22 cellular contexts compared by ENCODE assay signal in genomic region chr17:4406386-4406785, GRCh38. TPM values are rescaled to one million over a fixed set of nuclear protein-coding genes. Genes with fewer than 3 reads are reported as not detected.
A peak's percentile ranks its signal among the peaks of the same experiment; 100 is the strongest.
DNase-seq lines count a peak whose midpoint lies in the region; ATAC-seq, FAIRE-seq and TF ChIP-seq lines count a peak whose summit lies in the region.
"Had no signal": no experiment of that assay in that cellular context is flagged by ENCODE, and none has a peak within 500 bp of the region (broad histone marks: within the 10 kb centered on the region; RNA-seq: fewer than 3 reads in every experiment).

No MANE protein-coding gene starts in this region.

- peaks cover 4% of the 10 kb centered on the region for H3K27me3 Mint-ChIP-seq in GM23338 (ENCODE audit: insufficient read depth, low read depth, poor library complexity)
- H3K27me3 Mint-ChIP-seq in stimulated activated memory B cell treated with anti-CD40 and anti-IgM and Interleukin-4, amounts not matched to agents 10 μg/mL and 1 μg/mL and 100 μg/mL, for 72 hours, result no peaks in the 10 kb centered on the region
- peaks cover 2% of the 10 kb centered on the region for H3K27me3 Mint-ChIP-seq in activated CD8-positive, alpha-beta memory T cell treated with anti-CD3 and anti-CD28 coated beads, Interleukin-2, amount 10 ng/mL, durations not matched to agents 7 days and 5 days
- H3K27me3 Mint-ChIP-seq: CD4-positive, alpha-beta T cell had no signal

- H3K4me2 ChIP-seq in DOHH2 (ENCODE audit: low read length) (peak overlapping the region; percentile 58; the same call in 1 of the 2 replicates), GM23338 (no peak overlapping the region), OCI-LY7 (ENCODE audit: low read length) (no peak overlapping the region)
- H3K4me2 ChIP-seq: A549, KMS-11 had no signal

- POLR2A ChIA-PET in OCI-LY7 (lab: Charles Lee), result interaction anchor here (0.6 kb wide), 2 partner anchors 63 to 149 kb away, joined by 3 to 4 read pairs; no protein-coding TSS in a partner anchor

- CTCF ChIA-PET in OCI-LY7 (lab: Charles Lee; ENCODE audit: unreplicated experiment), result no interaction called here
- CTCF ChIA-PET in activated CD8-positive, alpha-beta memory T cell treated with anti-CD3 and anti-CD28 coated beads, Interleukin-2, amount 10 ng/mL, durations not matched to agents 7 days and 5 days (lab: Charles Lee), result interaction anchor here (0.8 to 1.4 kb wide), 5 partner anchors 12 to 206 kb away, joined by 3 read pairs; no protein-coding TSS in a partner anchor

- H2AFZ ChIP-seq in GM23338, result no peak overlapping the region
- H2AFZ ChIP-seq in OCI-LY7 (ENCODE audit: low read length), result no peak overlapping the region

- H3K27me3 ChIP-seq in DOHH2 (ENCODE audit: control insufficient read depth, low read length), result no peaks in the 10 kb centered on the region
- H3K27me3 ChIP-seq in GM23338 (ENCODE audit: insufficient read depth), result no peaks in the 10 kb centered on the region

- BruUV-seq in OCI-LY7 (replicated peaks; lab: Mats Ljungman, UMichigan), result no TSS peak

- no peak overlapping the region for H3K4me3 Mint-ChIP-seq in GM23338
- no peak overlapping the region for H3K4me3 Mint-ChIP-seq in stimulated activated memory B cell treated with anti-CD40 and anti-IgM and Interleukin-4, amounts not matched to agents 10 μg/mL and 1 μg/mL and 100 μg/mL, for 72 hours
- no peak overlapping the region for H3K4me3 Mint-ChIP-seq in activated CD8-positive, alpha-beta memory T cell treated with anti-CD3 and anti-CD28 coated beads, Interleukin-2, amount 10 ng/mL, durations not matched to agents 7 days and 5 days
- H3K4me3 Mint-ChIP-seq: CD4-positive, alpha-beta T cell; H9 had no signal

- FAIRE-seq in GM19239 (lab: Jason Lieb, UNC), result no peak
- FAIRE-seq: A549, D721Med, GM12892, GM18507, HepG2 had no signal

- peaks cover 5% of the 10 kb centered on the region; the same call in 1 of the 3 replicates for H3K4me1 Mint-ChIP-seq in GM23338
- H3K4me1 Mint-ChIP-seq in stimulated activated memory B cell treated with anti-CD40 and anti-IgM and Interleukin-4, amounts not matched to agents 10 μg/mL and 1 μg/mL and 100 μg/mL, for 72 hours, result peaks cover 15% of the 10 kb centered on the region
- H3K4me1 Mint-ChIP-seq in activated CD8-positive, alpha-beta memory T cell treated with anti-CD3 and anti-CD28 coated beads, Interleukin-2, amount 10 ng/mL, durations not matched to agents 7 days and 5 days, result no peaks in the 10 kb centered on the region

- no peaks in the 10 kb centered on the region for H3K36me3 Mint-ChIP-seq in GM23338 (ENCODE audit: low read depth)
- H3K36me3 Mint-ChIP-seq in stimulated activated memory B cell treated with anti-CD40 and anti-IgM and Interleukin-4, amounts not matched to agents 10 μg/mL and 1 μg/mL and 100 μg/mL, for 72 hours, result no peaks in the 10 kb centered on the region
- no peaks in the 10 kb centered on the region for H3K36me3 Mint-ChIP-seq in activated CD8-positive, alpha-beta memory T cell treated with anti-CD3 and anti-CD28 coated beads, Interleukin-2, amount 10 ng/mL, durations not matched to agents 7 days and 5 days

- H3K27ac ChIP-seq in DOHH2 (ENCODE audit: low read depth, low read length) (no peak overlapping the region; the same call in 1 of the 2 replicates), GM23338 (ENCODE audit: low read depth) (0 out of 2 replicates have a peak overlapping the region, but pooled peaks have one; percentile 45), OCI-LY7 (ENCODE audit: low read depth, low read length, poor library complexity, severe bottlenecking) (no peak overlapping the region)
- H3K27ac ChIP-seq: 22Rv1, A549, C4-2B, KMS-11 had no signal

- H3K36me3 ChIP-seq in DOHH2 (ENCODE audit: control insufficient read depth, low read length) (no peaks in the 10 kb centered on the region), GM23338 (ENCODE audit: insufficient read depth) (no peaks in the 10 kb centered on the region), OCI-LY7 (ENCODE audit: insufficient read depth, low read length) (no peaks in the 10 kb centered on the region)

- no peaks in the 10 kb centered on the region for H3K9me3 Mint-ChIP-seq in GM23338
- no peaks in the 10 kb centered on the region for H3K9me3 Mint-ChIP-seq in stimulated activated memory B cell treated with anti-CD40 and anti-IgM and Interleukin-4, amounts not matched to agents 10 μg/mL and 1 μg/mL and 100 μg/mL, for 72 hours
- no peaks in the 10 kb centered on the region for H3K9me3 Mint-ChIP-seq in activated CD8-positive, alpha-beta memory T cell treated with anti-CD3 and anti-CD28 coated beads, Interleukin-2, amount 10 ng/mL, durations not matched to agents 7 days and 5 days (ENCODE audit: low read depth)
- H3K9me3 Mint-ChIP-seq: CD4-positive, alpha-beta T cell; H9 had no signal

- H3K79me2 ChIP-seq in DOHH2 (ENCODE audit: control insufficient read depth, low read length) (no peaks in the 10 kb centered on the region; the same call in 1 of the 2 replicates), GM23338 (replicated peaks; ENCODE audit: insufficient read depth) (no peaks in the 10 kb centered on the region), OCI-LY7 (ENCODE audit: insufficient read depth, low read depth, low read length) (no peaks in the 10 kb centered on the region)

- H3K9me3 ChIP-seq in DOHH2 (ENCODE audit: control insufficient read depth, insufficient read depth, low read length) (no peaks in the 10 kb centered on the region), OCI-LY7 (ENCODE audit: low read length) (no peaks in the 10 kb centered on the region)
- H3K9me3 ChIP-seq: A549, Caco-2 had no signal

- H3K4me1 ChIP-seq in DOHH2 (ENCODE audit: control insufficient read depth, low read length) (peaks cover 49% of the 10 kb centered on the region), GM23338 (ENCODE audit: insufficient read depth) (no peaks in the 10 kb centered on the region), OCI-LY7 (ENCODE audit: insufficient read depth, low read length, poor library complexity, severe bottlenecking) (peaks cover 27% of the 10 kb centered on the region)
- H3K4me1 ChIP-seq: A549, Caco-2 had no signal

- DNase-seq in GM23338 (ENCODE audit: low spot score) (no peak), OCI-LY7 (ENCODE audit: low spot score) (peak; percentile 52), KG1 (lab: John Stamatoyannopoulos, UW) (no peak), GM19239 (ENCODE audit: insufficient read length, low spot score) (no peak)
- no peak for DNase-seq in activated CD8-positive, alpha-beta memory T cell treated with anti-CD3 and anti-CD28 coated beads, Interleukin-2, amount 10 ng/mL, durations not matched to agents 7 days and 5 days
- DNase-seq: AML-193; CD4-positive, alpha-beta T cell; GDM1; GOT3; H9 had no signal

- H3K4me3 ChIP-seq in DOHH2 (ENCODE audit: low read length), result no peak overlapping the region
- H3K4me3 ChIP-seq in GM23338, result no peak overlapping the region
- H3K4me3 ChIP-seq in OCI-LY7 (ENCODE audit: low read depth, low read length, poor library complexity, severe bottlenecking), result no peak overlapping the region
- H3K4me3 ChIP-seq: A549 had no signal

- intact Hi-C loops in OCI-LY7 (cut with micrococcal nuclease; ENCODE audit: unreplicated experiment), result no loop called here

- no peak overlapping the region for H3K27ac Mint-ChIP-seq in GM23338
- H3K27ac Mint-ChIP-seq in stimulated activated memory B cell treated with anti-CD40 and anti-IgM and Interleukin-4, amounts not matched to agents 10 μg/mL and 1 μg/mL and 100 μg/mL, for 72 hours, result peak overlapping the region; percentile 58
- no peak overlapping the region for H3K27ac Mint-ChIP-seq in activated CD8-positive, alpha-beta memory T cell treated with anti-CD3 and anti-CD28 coated beads, Interleukin-2, amount 10 ng/mL, durations not matched to agents 7 days and 5 days
- H3K27ac Mint-ChIP-seq: CD4-positive, alpha-beta T cell had no signal

- H4K20me1 ChIP-seq in DOHH2 (ENCODE audit: control insufficient read depth, insufficient read depth, low read depth, low read length) (no peaks in the 10 kb centered on the region), GM23338 (replicated peaks; ENCODE audit: insufficient read depth) (no peaks in the 10 kb centered on the region), OCI-LY7 (ENCODE audit: insufficient read depth, low read length) (no peaks in the 10 kb centered on the region)

- H3F3A ChIP-seq in DOHH2 (ENCODE audit: control insufficient read depth, insufficient read depth) (peaks cover 19% of the 10 kb centered on the region), GM23338 (replicated peaks; ENCODE audit: low read depth) (0 out of 2 replicates have a peak, but pooled peaks cover 4% of the 10 kb centered on the region)

- TF ChIP-seq CTCF in DOHH2 (IDR thresholded peaks at IDR 0.05; ENCODE audit: low read depth, low read length, poor library complexity, severe bottlenecking), result peak; percentile 21
- TF ChIP-seq CTCF in GM23338 (conservative IDR thresholded peaks at IDR 0.05; ENCODE audit: low read depth in 2 of 2), result peak in 1 of 2 experiments; percentile 35; a peak in 1 of 4 replicates
- TF ChIP-seq CTCF in OCI-LY7 (conservative IDR thresholded peaks at IDR 0.05; ENCODE audit: low read length), result peak; percentile 44

- ATAC-seq in GM23338, result no peak; the same call in 2 of the 3 replicates
- no peak for ATAC-seq in stimulated activated memory B cell treated with anti-CD40 and anti-IgM and Interleukin-4, amounts not matched to agents 10 μg/mL and 1 μg/mL and 100 μg/mL, for 72 hours
- no peak for ATAC-seq in activated CD8-positive, alpha-beta memory T cell treated with anti-CD3 and anti-CD28 coated beads, Interleukin-2, amount 10 ng/mL, durations not matched to agents 7 days and 5 days

- H3K9me2 ChIP-seq in DOHH2 (replicated peaks; ENCODE audit: control insufficient read depth, low read length) (no peaks in the 10 kb centered on the region), GM23338 (ENCODE audit: insufficient read depth) (no peaks in the 10 kb centered on the region), OCI-LY7 (ENCODE audit: insufficient read depth, low read length) (no peaks in the 10 kb centered on the region)

RNA-seq across cellular contexts. Expression of gene SPNS3, which starts 27.4 kb away (rescaled TPM):
- total RNA-seq in GM23338 (2014; rRNA removed; shearing (Covaris generic)), result not detected in 2 replicates
- polyA plus RNA-seq in GM23338 (2016; fragmentation: Nextera tagmentation; extraction: Ambion mirVana), result not detected in 2 replicates
- total RNA-seq in OCI-LY7 (2014; rRNA removed; shearing (Covaris generic)), result 43.8 and 51.2 TPM in 2 replicates
- 52.3 and 54.6 TPM in 2 replicates for total RNA-seq in OCI-LY7 (2022)
- 10 to 100 TPM; 17.6 to 39.1 TPM for total RNA-seq in activated CD8-positive, alpha-beta memory T cell treated with anti-CD3 and anti-CD28 coated beads, Interleukin-2, amount 10 ng/mL, durations not matched to agents 7 days and 5 days
- total RNA-seq: Caco-2, H9, HepG2 had no signal
- polyA plus RNA-seq: A549, BJ, HepG2 had no signal

RNA-seq across cellular contexts. Expression of gene UBE2G1, which starts 39.9 kb away (rescaled TPM):
- 145 and 161 TPM in 2 replicates for total RNA-seq in GM23338 (2014; rRNA removed; shearing (Covaris generic))
- polyA plus RNA-seq in GM23338 (2016; fragmentation: Nextera tagmentation; extraction: Ambion mirVana), result 64.2 and 71.9 TPM in 2 replicates
- total RNA-seq in OCI-LY7 (2014; rRNA removed; shearing (Covaris generic)), result 115 and 124 TPM in 2 replicates
- 216 and 222 TPM in 2 replicates for total RNA-seq in OCI-LY7 (2022)
- total RNA-seq in activated CD8-positive, alpha-beta memory T cell treated with anti-CD3 and anti-CD28 coated beads, Interleukin-2, amount 10 ng/mL, durations not matched to agents 7 days and 5 days, result 10 to 100 TPM; 77.1 to 83.0 TPM

Comparison
In these comparisons a context has a peak if more than half of its experiments do, and no peak if none do; other contexts are left out.
1. RNA of gene SPNS3, which starts 27.4 kb away (total RNA-seq): 43.8 to 54.6 TPM in OCI-LY7 and 17.6 to 39.1 TPM in activated CD8-positive, alpha-beta memory T cell treated with anti-CD3 and anti-CD28 coated beads, Interleukin-2, amount 10 ng/mL, durations not matched to agents 7 days and 5 days; not detected in GM23338; every median in the first group is over 10 times any median in the second.